ENCODE assay signal across 21 cellular contexts in the genomic region with DNA sequence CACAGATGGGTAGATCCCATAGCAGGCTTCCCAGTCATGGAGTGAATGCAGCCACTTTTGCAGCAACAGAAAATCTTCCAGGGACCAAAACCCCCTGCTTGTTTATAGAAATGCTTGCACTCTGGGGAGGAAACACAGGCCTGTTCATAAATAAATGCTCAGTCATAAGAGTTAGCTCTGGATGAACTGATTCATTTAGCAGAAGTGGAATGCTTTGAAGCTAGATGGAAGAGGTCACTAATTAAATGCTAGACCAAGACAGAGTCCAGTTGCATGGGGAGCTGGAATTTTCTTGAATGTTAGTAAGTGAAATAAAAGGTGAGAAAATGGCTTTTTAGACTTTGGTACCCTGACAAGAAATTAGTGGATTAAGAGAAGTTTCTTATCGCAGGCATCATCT.
DNase-seq lines count a peak whose midpoint lies in the region; TF ChIP-seq lines count a peak whose summit lies in the region.
"Had no signal": no experiment of that assay in that cellular context is flagged by ENCODE, and none has a peak within 500 bp of the region (broad histone marks: within the 10 kb centered on the region; RNA-seq: fewer than 3 reads in every experiment).

No MANE protein-coding gene starts in this region.

- no peaks in the 10 kb centered on the region for H3K36me3 ChIP-seq in neural progenitor cell

- no peaks in the 10 kb centered on the region for H4K20me1 ChIP-seq in neural progenitor cell (ENCODE audit: low read depth)

- H3K4me3 Mint-ChIP-seq in neural progenitor cell = no peak overlapping the region
- H3K4me3 Mint-ChIP-seq: CD8-positive, alpha-beta T cell; HFFc6 had no signal

- no peaks in the 10 kb centered on the region for H3K79me2 ChIP-seq in neural progenitor cell (ENCODE audit: low read depth)

- no peak overlapping the region for H2AFZ ChIP-seq in neural progenitor cell (replicated peaks)

- H3K27ac Mint-ChIP-seq in neural progenitor cell = peak overlapping the region; percentile 48
- H3K27ac Mint-ChIP-seq: CD8-positive, alpha-beta T cell; HFFc6 had no signal

- no peak for TF ChIP-seq CTCF in neural progenitor cell (IDR thresholded peaks at IDR 0.05)

- no peaks in the 10 kb centered on the region for H3K9me3 ChIP-seq in neural progenitor cell (ENCODE audit: low read depth)

- H3F3A ChIP-seq in neural progenitor cell (ENCODE audit: low read depth) = no peaks in the 10 kb centered on the region

- no peak overlapping the region for H3K4me2 ChIP-seq in neural progenitor cell

- H3K4me3 ChIP-seq in neural progenitor cell = no peak overlapping the region

- H3K36me3 Mint-ChIP-seq in neural progenitor cell = no peaks in the 10 kb centered on the region
- H3K36me3 Mint-ChIP-seq: CD8-positive, alpha-beta T cell had no signal

- H3K4me1 ChIP-seq in neural progenitor cell = peaks cover 12% of the 10 kb centered on the region

- H3K27me3 ChIP-seq in neural progenitor cell = no peaks in the 10 kb centered on the region

- H3K9me3 Mint-ChIP-seq in neural progenitor cell = no peaks in the 10 kb centered on the region
- H3K9me3 Mint-ChIP-seq: CD8-positive, alpha-beta T cell; HFFc6 had no signal

- H3K27me3 Mint-ChIP-seq in neural progenitor cell (ENCODE audit: insufficient read depth, low read depth) = peaks cover 2% of the 10 kb centered on the region

- peaks cover 29% of the 10 kb centered on the region for H3K4me1 Mint-ChIP-seq in neural progenitor cell

- no peak overlapping the region for H3K27ac ChIP-seq in neural progenitor cell
- H3K27ac ChIP-seq: RWPE1 had no signal

- DNase-seq in COLO829 (ENCODE audit: low spot score) (peak; percentile 32), SK-N-DZ (ENCODE audit: low spot score) (peak; percentile 57), foreskin melanocyte (peak; percentile 29), neural progenitor cell (ENCODE audit: low spot score) (no peak), EL (no peak), NCI-H1048 (lab: John Stamatoyannopoulos, UW) (no peak), NCI-H82 treated with DMSO at 0.1 percent for 48 hours (lab: John Stamatoyannopoulos, UW; ENCODE audit: unreplicated experiment) (no peak), NCI-H1105 treated with DMSO at 0.1 percent for 48 hours (lab: John Stamatoyannopoulos, UW) (no peak)
- DNase-seq: 8988T; AML-193; C1 segment of cervical spinal cord; CD8-positive, alpha-beta T cell; H7; HFFc6; Kasumi-1; NCI-H1436; NCI-H187 treated with DMSO at 0.1 percent for 48 hours; NCI-H748 treated with DMSO at 0.1 percent for 48 hours; NK-92 treated with Interleukin-12 subunit alpha and Interleukin-12 subunit beta, amount 100 ng/mL, for 24 hours; SHP77 treated with DMSO at 0.1 percent for 48 hours had no signal

- H3K9ac ChIP-seq in neural progenitor cell = no peak overlapping the region

Comparison
In these comparisons a context has a peak if more than half of its experiments do, and no peak if none do; other contexts are left out.
1. DNase-seq: peak in COLO829 (single experiment), SK-N-DZ (single experiment) and foreskin melanocyte (single experiment); none in neural progenitor cell (single experiment), EL (single experiment), NCI-H1048 (single experiment), NCI-H82 treated with DMSO at 0.1 percent for 48 hours (single experiment) and NCI-H1105 treated with DMSO at 0.1 percent for 48 hours (single experiment).